ENCODE assay signal across 1 cellular context in genomic region chr22:23175817-23176644, GRCh38.
A peak's percentile ranks its signal among the peaks of the same experiment; 100 is the strongest.
TF ChIP-seq lines count a peak whose summit lies in the region.

No MANE protein-coding gene starts in this region.

TF ChIP-seq in HCT116, 20 proteins besides CTCF, POLR2A, EP300 and RAD21 (continued from another document):
- TF ChIP-seq ZFX (IDR thresholded peaks at IDR 0.05) (no peak), POLR2AphosphoS5 (IDR thresholded peaks at IDR 0.05; ENCODE audit: low read depth, low read length) (no peak), CBX3 (IDR thresholded peaks at IDR 0.05; ENCODE audit: low read depth) (peak; percentile 50; the same call in 1 of the 2 replicates), REST (IDR thresholded peaks at IDR 0.05; ENCODE audit: low read depth) (no peak)
TF ChIP-seq in HCT116: peak in this region for 1.
